Comparison of ENCODE assay signal across 1 cellular context in genomic region chr3:54120657-54121403, GRCh38.
A peak's percentile ranks its signal among the peaks of the same experiment; 100 is the strongest.
TF ChIP-seq lines count a peak whose summit lies in the region.

No MANE protein-coding gene starts in this region.

TF ChIP-seq in WTC11, 78 proteins besides CTCF, POLR2A, EP300 and RAD21 (continued from another document):
- TF ChIP-seq PRDM15 (CRISPR knock-in tag; IDR thresholded peaks at IDR 0.05) (no peak), KAT7 (CRISPR knock-in tag; IDR thresholded peaks at IDR 0.05; ENCODE audit: borderline replicate concordance) (0 out of 2 replicates have a peak, but pooled peaks have one; percentile 8), ZNF263 (CRISPR knock-in tag; IDR thresholded peaks at IDR 0.05; ENCODE audit: low read depth) (no peak)
- TF ChIP-seq, protein P1, sequence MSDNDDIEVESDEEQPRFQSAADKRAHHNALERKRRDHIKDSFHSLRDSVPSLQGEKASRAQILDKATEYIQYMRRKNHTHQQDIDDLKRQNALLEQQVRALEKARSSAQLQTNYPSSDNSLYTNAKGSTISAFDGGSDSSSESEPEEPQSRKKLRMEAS (CRISPR knock-in tag; IDR thresholded peaks at IDR 0.05), result peak; percentile 49; the same call in 1 of the 2 replicates
TF ChIP-seq in WTC11: peak in this region for 3.
